ENCODE assay signal across 34 cellular contexts in the genomic region with DNA sequence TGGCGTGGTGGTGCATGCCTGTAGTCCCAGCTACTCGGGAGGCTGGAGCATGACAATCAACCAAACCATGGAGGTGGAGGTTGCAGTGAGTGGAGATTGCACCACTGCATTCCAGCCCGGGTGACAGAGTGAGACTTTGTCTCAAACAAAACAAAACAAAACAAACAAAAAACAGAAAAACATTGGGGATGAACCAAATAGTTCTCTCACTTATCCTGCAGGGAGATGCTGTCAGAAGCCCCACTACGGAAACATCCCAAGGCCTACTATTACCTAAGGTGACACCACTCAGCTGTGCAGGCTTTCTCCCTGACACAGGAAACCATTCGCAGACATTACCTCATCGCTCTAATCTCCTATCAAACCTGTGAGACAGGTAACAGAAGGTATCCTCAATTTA.
A peak's percentile ranks its signal among the peaks of the same experiment; 100 is the strongest.
DNase-seq lines count a peak whose midpoint lies in the region; ATAC-seq, FAIRE-seq and TF ChIP-seq lines count a peak whose summit lies in the region.
"Had no signal": no experiment of that assay in that cellular context is flagged by ENCODE, and none has a peak within 500 bp of the region (broad histone marks: within the 10 kb centered on the region; RNA-seq: fewer than 3 reads in every experiment).

No MANE protein-coding gene starts in this region.

- TF ChIP-seq CTCF in pancreas (IDR thresholded peaks at IDR 0.05) (no peak), suprapubic skin (IDR thresholded peaks at IDR 0.05) (no peak)

- no peak for TF ChIP-seq POLR2A in suprapubic skin (IDR thresholded peaks at IDR 0.05)

- H3K36me3 Mint-ChIP-seq in T-helper 17 cell (ENCODE audit: low read depth): no peaks in the 10 kb centered on the region
- H3K36me3 Mint-ChIP-seq in T-helper 2 cell treated with Interferon-gamma antibody and Interleukin-4, amounts not matched to agents 5 μg/mL and 100 μg/mL, for 36 hours (ENCODE audit: low read depth): peaks cover 8% of the 10 kb centered on the region

- intact Hi-C loops in pancreas (cut with DNase I): no loop called here

- H3K9me3 Mint-ChIP-seq in T-helper 2 cell treated with Interferon-gamma antibody and Interleukin-4, amounts not matched to agents 5 μg/mL and 100 μg/mL, for 36 hours: no peaks in the 10 kb centered on the region
- H3K9me3 Mint-ChIP-seq: activated B cell treated with CpG ODN at 0.5 μM for 24 hours; activated CD4-positive, alpha-beta T cell treated with anti-CD3 and anti-CD28 coated beads, Interleukin-2, amount 10 ng/mL, durations not matched to agents 7 days and 5 days; activated T-cell treated with anti-CD3 and anti-CD28 coated beads, Interleukin-2, amount 50 U/mL, for 4 hours; immature natural killer cell; memory B cell had no signal

- H3K27ac Mint-ChIP-seq in T-helper 17 cell: peak overlapping the region; percentile 68
- no peak overlapping the region for H3K27ac Mint-ChIP-seq in T-helper 2 cell treated with Interferon-gamma antibody and Interleukin-4, amounts not matched to agents 5 μg/mL and 100 μg/mL, for 36 hours
- H3K27ac Mint-ChIP-seq: activated CD4-positive, alpha-beta T cell treated with anti-CD3 and anti-CD28 coated beads, Interleukin-2, amount 10 ng/mL, durations not matched to agents 7 days and 5 days; memory B cell had no signal

- H3K4me3 Mint-ChIP-seq in T-helper 17 cell: peak overlapping the region; percentile 21
- no peak overlapping the region for H3K4me3 Mint-ChIP-seq in T-helper 2 cell treated with Interferon-gamma antibody and Interleukin-4, amounts not matched to agents 5 μg/mL and 100 μg/mL, for 36 hours
- H3K4me3 Mint-ChIP-seq: activated B cell treated with CpG ODN at 0.5 μM for 24 hours; activated CD4-positive, alpha-beta T cell treated with anti-CD3 and anti-CD28 coated beads, Interleukin-2, amount 10 ng/mL, durations not matched to agents 7 days and 5 days; activated T-cell treated with anti-CD3 and anti-CD28 coated beads, Interleukin-2, amount 50 U/mL, for 4 hours; immature natural killer cell; memory B cell had no signal

- H3K27me3 Mint-ChIP-seq in T-helper 17 cell: no peaks in the 10 kb centered on the region
- no peaks in the 10 kb centered on the region for H3K27me3 Mint-ChIP-seq in T-helper 2 cell treated with Interferon-gamma antibody and Interleukin-4, amounts not matched to agents 5 μg/mL and 100 μg/mL, for 36 hours (ENCODE audit: low read depth)
- H3K27me3 Mint-ChIP-seq: activated B cell treated with CpG ODN at 0.5 μM for 24 hours; activated CD4-positive, alpha-beta T cell treated with anti-CD3 and anti-CD28 coated beads, Interleukin-2, amount 10 ng/mL, durations not matched to agents 7 days and 5 days; memory B cell had no signal

- ATAC-seq in T-helper 17 cell (no peak), pancreas (peak; percentile 75 to 81 (median 77))
- ATAC-seq: activated T-cell treated with anti-CD3 and anti-CD28 coated beads, Interleukin-2, amount 50 U/mL, for 4 hours; left lung had no signal

- TF ChIP-seq EP300 in suprapubic skin (IDR thresholded peaks at IDR 0.05): no peak

- peak; percentile 21 for DNase-seq in NCI-H2171 treated with DMSO at 0.1 percent for 48 hours (lab: John Stamatoyannopoulos, UW)
- no peak for DNase-seq in NCI-H2171 (lab: John Stamatoyannopoulos, UW)
- no peak for DNase-seq in T-helper 17 cell
- DNase-seq in pancreas: no peak
- no peak for DNase-seq in NCI-H748 (lab: John Stamatoyannopoulos, UW; ENCODE audit: unreplicated experiment)
- no peak for DNase-seq in suprapubic skin (ENCODE audit: low spot score in 2 of 2)
- DNase-seq in T-helper 2 cell treated with Interferon-gamma antibody and Interleukin-4, amounts not matched to agents 5 μg/mL and 100 μg/mL, for 36 hours (ENCODE audit: low spot score): no peak
- DNase-seq: 8988T; activated B cell treated with CpG ODN at 0.5 μM for 24 hours; activated CD4-positive, alpha-beta T cell treated with anti-CD3 and anti-CD28 coated beads, Interleukin-2, amount 10 ng/mL, durations not matched to agents 7 days and 5 days; activated naive CD4-positive, alpha-beta T cell treated with Interleukin-2 at 50 U/mL for 16 hours; activated T-cell treated with anti-CD3 and anti-CD28 coated beads, Interleukin-2, amount 50 U/mL, for 4 hours; anterior cingulate cortex; colonic mucosa; effector CD4-positive, alpha-beta T cell; EL; immature natural killer cell; left lung; MG63; NCI-H1105 treated with DMSO at 0.1 percent for 48 hours; NCI-H187 treated with DMSO at 0.1 percent for 48 hours; NCI-H524 treated with DMSO at 0.1 percent for 48 hours; psoas muscle; stimulated activated CD4-positive, alpha-beta T cell treated with anti-CD3 and anti-CD28 coated beads, Interleukin-4, amount 100 ng/mL, for 4 hours; stimulated activated naive CD4-positive, alpha-beta T cell; T-helper 1 cell had no signal

- no peaks in the 10 kb centered on the region for H3K36me3 ChIP-seq in pancreas
- H3K36me3 ChIP-seq in suprapubic skin: no peaks in the 10 kb centered on the region
- H3K36me3 ChIP-seq: colonic mucosa, HAP-1, left lung, MG63 had no signal

- H3K4me3 ChIP-seq in pancreas: no peak overlapping the region
- H3K4me3 ChIP-seq in suprapubic skin: no peak overlapping the region
- H3K4me3 ChIP-seq: colonic mucosa, HAP-1, left lung, MG63, psoas muscle had no signal

- H3K9me3 ChIP-seq in T-helper 17 cell (ENCODE audit: control insufficient read depth, low read length, poor library complexity, severe bottlenecking) (no peaks in the 10 kb centered on the region), pancreas (no peaks in the 10 kb centered on the region), suprapubic skin (no peaks in the 10 kb centered on the region)
- H3K9me3 ChIP-seq: colonic mucosa, HAP-1, left lung, MG63, psoas muscle had no signal

- 59 to 72% methylated on average over 6 of the region's 6 CpGs for WGBS in pancreas, 2 donors
- 98% methylated on average over 6 of the region's 6 CpGs for WGBS in suprapubic skin

- peaks cover 32% of the 10 kb centered on the region for H3K4me1 Mint-ChIP-seq in T-helper 17 cell
- H3K4me1 Mint-ChIP-seq in T-helper 2 cell treated with Interferon-gamma antibody and Interleukin-4, amounts not matched to agents 5 μg/mL and 100 μg/mL, for 36 hours (ENCODE audit: low read depth): peaks cover 15% of the 10 kb centered on the region

- FAIRE-seq in islet of Langerhans (lab: Jason Lieb, UNC) (peak; percentile 68), pancreas (lab: Jason Lieb, UNC) (no peak)
- FAIRE-seq: D721Med, GM18507, GM19239 had no signal

- H3K27ac ChIP-seq in pancreas (no peak overlapping the region), suprapubic skin (no peak overlapping the region)
- H3K27ac ChIP-seq: C4-2B, colonic mucosa, KMS-11, left lung, psoas muscle had no signal

- H3K4me1 ChIP-seq in pancreas (peaks cover 22 to 32% (median 25%) of the 10 kb centered on the region in 3 donors), suprapubic skin (peaks cover 7% of the 10 kb centered on the region)
- H3K4me1 ChIP-seq: colonic mucosa had no signal

- H3K27me3 ChIP-seq in pancreas (no peaks in the 10 kb centered on the region), suprapubic skin (no peaks in the 10 kb centered on the region)
- H3K27me3 ChIP-seq: colonic mucosa, left lung, MG63 had no signal
